Comparison of ENCODE assay signal across 20 cellular contexts in genomic region chr4:884259-884658, GRCh38. TPM values are rescaled to one million over a fixed set of nuclear protein-coding genes. Genes with fewer than 3 reads are reported as not detected.
DNase-seq lines count a peak whose midpoint lies in the region; ATAC-seq, FAIRE-seq and TF ChIP-seq lines count a peak whose summit lies in the region.
"Had no signal": no experiment of that assay in that cellular context is flagged by ENCODE, and none has a peak within 500 bp of the region (broad histone marks: within the 10 kb centered on the region; RNA-seq: fewer than 3 reads in every experiment).

No MANE protein-coding gene starts in this region.

- POLR2A ChIA-PET in CD4-positive, alpha-beta memory T cell (lab: Charles Lee; ENCODE audit: partially characterized antibody) = no interaction called here

- TF ChIP-seq CTCF in endothelial cell (IDR thresholded peaks at IDR 0.05; ENCODE audit: unreplicated experiment) = no peak

- no peaks in the 10 kb centered on the region for H3K9me3 ChIP-seq in T-helper 17 cell (ENCODE audit: control insufficient read depth, low read length, poor library complexity, severe bottlenecking)
- H3K9me3 ChIP-seq in CD4-positive, alpha-beta memory T cell (ENCODE audit: control insufficient read depth in 1 of 2, low read length in 2 of 2) = no peaks in the 10 kb centered on the region
- H3K9me3 ChIP-seq: A549 had no signal

- H3K4me1 Mint-ChIP-seq in activated CD4-positive, alpha-beta T cell treated with anti-CD3 and anti-CD28 coated beads, Interleukin-2, amount 10 ng/mL, durations not matched to agents 24 days and 14 days = peaks cover 13% of the 10 kb centered on the region
- H3K4me1 Mint-ChIP-seq in T-helper 17 cell (peaks cover 22% of the 10 kb centered on the region), endothelial cell (ENCODE audit: unreplicated experiment) (peaks cover 6% of the 10 kb centered on the region)
- H3K4me1 Mint-ChIP-seq in stimulated activated effector memory CD8-positive, alpha-beta T cell treated with anti-CD3 and anti-CD28 coated beads, Interleukin-12 subunit alpha, Interleukin-12 subunit beta, amount 100 ng/mL, for 72 hours = peaks cover 23% of the 10 kb centered on the region
- H3K4me1 Mint-ChIP-seq in CD4-positive, alpha-beta memory T cell = peaks cover 14 to 16% (median 16%) of the 10 kb centered on the region in 4 donors
- H3K4me1 Mint-ChIP-seq: H9 had no signal

- CTCF ChIA-PET in CD4-positive, alpha-beta memory T cell (lab: Charles Lee; ENCODE audit: partially characterized antibody) = no interaction called here

- peaks cover 40% of the 10 kb centered on the region for H3K36me3 Mint-ChIP-seq in activated CD4-positive, alpha-beta T cell treated with anti-CD3 and anti-CD28 coated beads, Interleukin-2, amount 10 ng/mL, durations not matched to agents 24 days and 14 days (ENCODE audit: low read depth)
- H3K36me3 Mint-ChIP-seq in T-helper 17 cell (ENCODE audit: low read depth) (no peaks in the 10 kb centered on the region), endothelial cell (ENCODE audit: low read depth, unreplicated experiment) (peaks cover 32% of the 10 kb centered on the region)
- peaks cover 37% of the 10 kb centered on the region for H3K36me3 Mint-ChIP-seq in stimulated activated effector memory CD8-positive, alpha-beta T cell treated with anti-CD3 and anti-CD28 coated beads, Interleukin-12 subunit alpha, Interleukin-12 subunit beta, amount 100 ng/mL, for 72 hours
- H3K36me3 Mint-ChIP-seq in CD4-positive, alpha-beta memory T cell = peaks cover 13 to 41% of the 10 kb centered on the region in 2 donors

- no peak overlapping the region for H3K27ac ChIP-seq in CD4-positive, alpha-beta memory T cell (ENCODE audit: low read depth, low read length)
- H3K27ac ChIP-seq: 22Rv1, A549, C4-2B had no signal

- intact Hi-C loops in activated CD4-positive, alpha-beta T cell treated with anti-CD3 and anti-CD28 coated beads, Interleukin-2, amount 10 ng/mL, durations not matched to agents 24 days and 14 days (cut with micrococcal nuclease) = loop anchor here (5.0 kb wide), 1 partner anchor 142 kb away; no protein-coding TSS in a partner anchor
- intact Hi-C loops in posterior cingulate gyrus (cut with DNase I) = no loop called here
- intact Hi-C loops in CD4-positive, alpha-beta memory T cell (cut with micrococcal nuclease) = no loop called here

- H3K4me3 Mint-ChIP-seq in activated CD4-positive, alpha-beta T cell treated with anti-CD3 and anti-CD28 coated beads, Interleukin-2, amount 10 ng/mL, durations not matched to agents 24 days and 14 days = no peak overlapping the region
- H3K4me3 Mint-ChIP-seq in T-helper 17 cell (no peak overlapping the region), endothelial cell (ENCODE audit: unreplicated experiment) (peak overlapping the region; percentile 60)
- H3K4me3 Mint-ChIP-seq in stimulated activated effector memory CD8-positive, alpha-beta T cell treated with anti-CD3 and anti-CD28 coated beads, Interleukin-12 subunit alpha, Interleukin-12 subunit beta, amount 100 ng/mL, for 72 hours = no peak overlapping the region
- no peak overlapping the region for H3K4me3 Mint-ChIP-seq in CD4-positive, alpha-beta memory T cell
- H3K4me3 Mint-ChIP-seq: CD4-positive, alpha-beta T cell; H9 had no signal

- ATAC-seq in T-helper 17 cell = no peak
- no peak for ATAC-seq in stimulated activated effector memory CD8-positive, alpha-beta T cell treated with anti-CD3 and anti-CD28 coated beads, Interleukin-12 subunit alpha, Interleukin-12 subunit beta, amount 100 ng/mL, for 72 hours
- ATAC-seq: A549, HepG2 had no signal

- H3K9me3 Mint-ChIP-seq in activated CD4-positive, alpha-beta T cell treated with anti-CD3 and anti-CD28 coated beads, Interleukin-2, amount 10 ng/mL, durations not matched to agents 24 days and 14 days = peaks cover 5% of the 10 kb centered on the region
- no peaks in the 10 kb centered on the region for H3K9me3 Mint-ChIP-seq in endothelial cell (ENCODE audit: unreplicated experiment)
- H3K9me3 Mint-ChIP-seq in stimulated activated effector memory CD8-positive, alpha-beta T cell treated with anti-CD3 and anti-CD28 coated beads, Interleukin-12 subunit alpha, Interleukin-12 subunit beta, amount 100 ng/mL, for 72 hours = no peaks in the 10 kb centered on the region
- H3K9me3 Mint-ChIP-seq in CD4-positive, alpha-beta memory T cell = peaks cover 0 to 3% (median 0%) of the 10 kb centered on the region in 8 donors
- H3K9me3 Mint-ChIP-seq: CD4-positive, alpha-beta T cell had no signal

- H3K27ac Mint-ChIP-seq in activated CD4-positive, alpha-beta T cell treated with anti-CD3 and anti-CD28 coated beads, Interleukin-2, amount 10 ng/mL, durations not matched to agents 24 days and 14 days = peak overlapping the region; percentile 20
- H3K27ac Mint-ChIP-seq in T-helper 17 cell = peak overlapping the region; percentile 57
- H3K27ac Mint-ChIP-seq in endothelial cell (ENCODE audit: unreplicated experiment) = peak overlapping the region; percentile 37
- H3K27ac Mint-ChIP-seq in stimulated activated effector memory CD8-positive, alpha-beta T cell treated with anti-CD3 and anti-CD28 coated beads, Interleukin-12 subunit alpha, Interleukin-12 subunit beta, amount 100 ng/mL, for 72 hours = peak overlapping the region; percentile 89
- no peak overlapping the region for H3K27ac Mint-ChIP-seq in CD4-positive, alpha-beta memory T cell
- H3K27ac Mint-ChIP-seq: CD4-positive, alpha-beta T cell; H9 had no signal

- no peak overlapping the region for H3K4me3 ChIP-seq in CD4-positive, alpha-beta memory T cell (ENCODE audit: low read length in 2 of 2)
- H3K4me3 ChIP-seq: A549 had no signal

- H3K27me3 Mint-ChIP-seq in activated CD4-positive, alpha-beta T cell treated with anti-CD3 and anti-CD28 coated beads, Interleukin-2, amount 10 ng/mL, durations not matched to agents 24 days and 14 days = no peaks in the 10 kb centered on the region
- H3K27me3 Mint-ChIP-seq in T-helper 17 cell (no peaks in the 10 kb centered on the region), endothelial cell (ENCODE audit: unreplicated experiment) (peaks cover 8% of the 10 kb centered on the region)
- no peaks in the 10 kb centered on the region for H3K27me3 Mint-ChIP-seq in CD4-positive, alpha-beta memory T cell
- H3K27me3 Mint-ChIP-seq: CD4-positive, alpha-beta T cell had no signal

- no peak for DNase-seq in activated CD4-positive, alpha-beta T cell treated with anti-CD3 and anti-CD28 coated beads, Interleukin-2, amount 10 ng/mL, durations not matched to agents 24 days and 14 days
- no peak for DNase-seq in activated CD4-positive, alpha-beta T cell treated with anti-CD3 and anti-CD28 coated beads, Interleukin-2, amount 50 U/mL, for 1 hour
- no peak for DNase-seq in T-helper 17 cell
- no peak for DNase-seq in endothelial cell (ENCODE audit: low spot score)
- no peak for DNase-seq in stimulated activated effector memory CD8-positive, alpha-beta T cell treated with anti-CD3 and anti-CD28 coated beads, Interleukin-12 subunit alpha, Interleukin-12 subunit beta, amount 100 ng/mL, for 72 hours (ENCODE audit: low spot score in 2 of 2)
- no peak for DNase-seq in posterior cingulate gyrus
- DNase-seq in GM12892 (ENCODE audit: insufficient read length) = no peak
- DNase-seq in CD4-positive, alpha-beta memory T cell = no peak
- DNase-seq: AML-193; CD4-positive, alpha-beta T cell; DMS153; DMS79; GDM1; GOT3; H9 had no signal

- H3K27me3 ChIP-seq in CD4-positive, alpha-beta memory T cell (ENCODE audit: insufficient read depth, low read length) = no peaks in the 10 kb centered on the region

- no peak for FAIRE-seq in GM12892 (lab: Jason Lieb, UNC)
- FAIRE-seq: A549, HepG2 had no signal

- no peak for TF ChIP-seq POLR2A in GM12892 (IDR thresholded peaks at IDR 0.05; ENCODE audit: low read depth, low read length)

- H3K4me1 ChIP-seq in CD4-positive, alpha-beta memory T cell (ENCODE audit: insufficient read depth, low read length) = peaks cover 12% of the 10 kb centered on the region
- H3K4me1 ChIP-seq: A549 had no signal

- peaks cover 11% of the 10 kb centered on the region for H3K36me3 ChIP-seq in CD4-positive, alpha-beta memory T cell (ENCODE audit: insufficient read depth, low read length)

RNA-seq across cellular contexts. Expression of gene GAK, which starts 47.9 kb away (rescaled TPM):
- 131 and 147 TPM in 2 replicates for total RNA-seq in activated CD4-positive, alpha-beta T cell treated with anti-CD3 and anti-CD28 coated beads, Interleukin-2, amount 10 ng/mL, durations not matched to agents 24 days and 14 days
- total RNA-seq in T-helper 17 cell (100 to 1,000 TPM; 192 to 215 TPM), endothelial cell (ENCODE audit: unreplicated experiment) (112 TPM)
- 35.2 TPM for polyA plus RNA-seq in GM12892 (2012; ENCODE audit: missing spikeins)
- 100 to 1,000 TPM; 185 to 188 TPM for total RNA-seq in CD4-positive, alpha-beta memory T cell
- 10 to 100 TPM; 32.5 to 74.8 TPM for polyA plus RNA-seq in CD4-positive, alpha-beta memory T cell

RNA-seq across cellular contexts. Expression of gene TMEM175, which starts 48.0 kb away (rescaled TPM):
- 12.7 and 13.9 TPM in 2 replicates for total RNA-seq in activated CD4-positive, alpha-beta T cell treated with anti-CD3 and anti-CD28 coated beads, Interleukin-2, amount 10 ng/mL, durations not matched to agents 24 days and 14 days
- total RNA-seq in T-helper 17 cell = 10 to 100 TPM; 36.9 to 43.6 TPM
- 31.4 TPM for total RNA-seq in endothelial cell (ENCODE audit: unreplicated experiment)
- polyA plus RNA-seq in GM12892 (2012; ENCODE audit: missing spikeins) = 12.8 TPM
- 10 to 100 TPM; 45.7 to 52.3 TPM for total RNA-seq in CD4-positive, alpha-beta memory T cell
- 10 to 100 TPM; 11.5 to 16.9 TPM for polyA plus RNA-seq in CD4-positive, alpha-beta memory T cell

RNA-seq across cellular contexts. Expression of gene CPLX1, which starts 58.3 kb away (rescaled TPM):
- total RNA-seq in activated CD4-positive, alpha-beta T cell treated with anti-CD3 and anti-CD28 coated beads, Interleukin-2, amount 10 ng/mL, durations not matched to agents 24 days and 14 days = 1.0 and 1.7 TPM in 2 replicates
- total RNA-seq in T-helper 17 cell = 1 to 10 TPM; 3.1 to 3.7 TPM
- total RNA-seq in endothelial cell (ENCODE audit: unreplicated experiment) = 0.46 TPM
- polyA plus RNA-seq in GM12892 (2012; ENCODE audit: missing spikeins) = not detected
- total RNA-seq in CD4-positive, alpha-beta memory T cell = 1 to 10 TPM in 1 of 2 experiments, under 1 TPM in 1; 0.64 to 1.5 TPM
- polyA plus RNA-seq in CD4-positive, alpha-beta memory T cell = under 1 TPM in 1 of 2 donors, not detected in 1; 0.26 TPM
- total RNA-seq: Daoy had no signal

Comparison
In these comparisons a context has a peak if more than half of its experiments do, and no peak if none do; other contexts are left out.
1. H3K27ac Mint-ChIP-seq: peak in activated CD4-positive, alpha-beta T cell treated with anti-CD3 and anti-CD28 coated beads, Interleukin-2, amount 10 ng/mL, durations not matched to agents 24 days and 14 days (single experiment), T-helper 17 cell (single experiment), endothelial cell (single experiment) and stimulated activated effector memory CD8-positive, alpha-beta T cell treated with anti-CD3 and anti-CD28 coated beads, Interleukin-12 subunit alpha, Interleukin-12 subunit beta, amount 100 ng/mL, for 72 hours (single experiment); none in CD4-positive, alpha-beta memory T cell (0 of 7).